ENCODE assay signal across 8 cellular contexts in genomic region chr5:117813850-117814249, GRCh38.
"Had no signal": no experiment of that assay in that cellular context is flagged by ENCODE, and none has a peak within 500 bp of the region (broad histone marks: within the 10 kb centered on the region; RNA-seq: fewer than 3 reads in every experiment).

No MANE protein-coding gene starts in this region.

- FAIRE-seq: G401.6, GM12891, GM12892, GM18507, GM19239 had no signal

- H3K4me3 ChIP-seq: GM12878 had no signal

- ATAC-seq: GM12878 had no signal

- DNase-seq: GDM1, GF-D8 had no signal
